In the genomic region with DNA sequence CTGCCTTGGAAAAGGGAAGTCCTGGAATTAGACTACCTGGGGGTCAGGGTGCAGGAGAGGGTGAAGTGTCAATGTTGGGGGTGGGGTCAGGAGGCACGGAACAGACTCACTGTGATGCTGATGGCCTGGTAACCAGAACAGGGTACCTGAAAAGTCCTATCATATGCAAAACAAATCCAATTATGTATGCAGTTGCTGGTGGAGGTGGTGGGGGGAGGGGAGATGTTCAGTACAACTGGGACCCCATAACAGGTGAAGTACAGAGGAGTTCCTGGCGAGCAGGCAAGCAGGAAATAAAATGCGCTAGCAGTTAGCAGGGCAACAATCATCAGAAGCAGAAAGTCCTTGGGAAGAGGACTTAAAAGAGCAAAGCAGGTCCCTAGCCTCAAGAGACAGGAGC, we compare ENCODE assay signal across 23 cellular contexts. TPM values are rescaled to one million over a fixed set of nuclear protein-coding genes. Genes with fewer than 3 reads are reported as not detected.
DNase-seq lines count a peak whose midpoint lies in the region; ATAC-seq, FAIRE-seq and TF ChIP-seq lines count a peak whose summit lies in the region.
"Had no signal": no experiment of that assay in that cellular context is flagged by ENCODE, and none has a peak within 500 bp of the region (broad histone marks: within the 10 kb centered on the region; RNA-seq: fewer than 3 reads in every experiment).

No MANE protein-coding gene starts in this region.

- H3K27me3 Mint-ChIP-seq in endothelial cell (ENCODE audit: unreplicated experiment), result peaks cover 2% of the 10 kb centered on the region
- H3K27me3 Mint-ChIP-seq: B cell had no signal

- POLR2A ChIA-PET in RWPE1 (lab: Yijun Ruan, JAX; ENCODE audit: low non-redundant PET), result no interaction called here

- FAIRE-seq in D721Med (lab: Jason Lieb, UNC), result no peak
- FAIRE-seq: GM12878, HTR-8/SVneo had no signal

- TF ChIP-seq CTCF in endothelial cell (IDR thresholded peaks at IDR 0.05; ENCODE audit: unreplicated experiment), result no peak
- TF ChIP-seq CTCF in left ventricle myocardium inferior (IDR thresholded peaks at IDR 0.05; ENCODE audit: borderline replicate concordance), result no peak
- no peak for TF ChIP-seq CTCF in D721Med (IDR thresholded peaks at IDR 0.05; ENCODE audit: insufficient read depth, missing control alignments)
- no peak for TF ChIP-seq CTCF in RWPE1 (conservative IDR thresholded peaks at IDR 0.05; ENCODE audit: low read depth)

- CTCF ChIA-PET in RWPE1 (lab: Yijun Ruan, JAX), result interaction anchor here (0.6 kb wide), 1 partner anchor 89 kb away, joined by 3 read pairs; no protein-coding TSS in a partner anchor

- H3K27me3 ChIP-seq in left ventricle myocardium inferior (ENCODE audit: low read depth), result no peaks in the 10 kb centered on the region

- no peaks in the 10 kb centered on the region for H3K9me3 ChIP-seq in left ventricle myocardium inferior (replicated peaks)

- H3K36me3 ChIP-seq in left ventricle myocardium inferior, result no peaks in the 10 kb centered on the region

- H3K4me1 ChIP-seq in left ventricle myocardium inferior, result peaks cover 4% of the 10 kb centered on the region

- ATAC-seq in left colon, result no peak
- ATAC-seq: GM12878 had no signal

- H3K27ac Mint-ChIP-seq in endothelial cell (ENCODE audit: unreplicated experiment), result peak overlapping the region; percentile 28
- H3K27ac Mint-ChIP-seq: HFFc6 had no signal

- no peaks in the 10 kb centered on the region for H3K36me3 Mint-ChIP-seq in endothelial cell (ENCODE audit: low read depth, unreplicated experiment)
- H3K36me3 Mint-ChIP-seq: CD4-positive, CD25-positive, alpha-beta regulatory T cell had no signal

- no peak overlapping the region for H3K4me3 Mint-ChIP-seq in endothelial cell (ENCODE audit: unreplicated experiment)
- H3K4me3 Mint-ChIP-seq: B cell; CD4-positive, CD25-positive, alpha-beta regulatory T cell; HFFc6 had no signal

- no peak overlapping the region for H3K27ac ChIP-seq in left ventricle myocardium inferior (replicated peaks)
- no peak overlapping the region for H3K27ac ChIP-seq in RWPE1
- H3K27ac ChIP-seq: 22Rv1, HL-60 had no signal

- peak; percentile 30 for DNase-seq in NCI-H82 (lab: John Stamatoyannopoulos, UW)
- DNase-seq in NCI-H82 treated with DMSO at 0.1 percent for 48 hours (lab: John Stamatoyannopoulos, UW; ENCODE audit: unreplicated experiment), result no peak
- DNase-seq in endothelial cell (ENCODE audit: low spot score), result no peak
- peak; percentile 41 for DNase-seq in iPS-NIHi11 (ENCODE audit: low spot score)
- DNase-seq in left ventricle myocardium inferior, result no peak
- DNase-seq in D721Med (ENCODE audit: insufficient read length, low spot score), result no peak
- no peak for DNase-seq in left colon
- no peak for DNase-seq in RWPE1 (ENCODE audit: low spot score)
- DNase-seq: CD4-positive, CD25-positive, alpha-beta regulatory T cell; DMS53; GOT3; HFFc6; KBM-7; NCI-H1436; NCI-H2029; NCI-H2171; NCI-H446 treated with DMSO at 0.1 percent for 48 hours; NCI-H748 treated with DMSO at 0.1 percent for 48 hours had no signal

- H3K4me3 ChIP-seq in left ventricle myocardium inferior, result no peak overlapping the region
- H3K4me3 ChIP-seq: GM12878 had no signal

- H3K4me1 Mint-ChIP-seq in endothelial cell (ENCODE audit: unreplicated experiment), result peaks cover 10% of the 10 kb centered on the region

- intact Hi-C loops in left ventricle myocardium inferior (cut with micrococcal nuclease) (loop anchor here (5.0 kb wide), 1 partner anchor 152 kb away; no protein-coding TSS in a partner anchor), left colon (cut with DNase I, micrococcal nuclease) (loop anchor here (5.0 to 10.0 kb wide), 2 partner anchors 149 to 152 kb away; no protein-coding TSS in a partner anchor)

- H3K9me3 Mint-ChIP-seq in endothelial cell (ENCODE audit: unreplicated experiment), result no peaks in the 10 kb centered on the region
- H3K9me3 Mint-ChIP-seq: CD4-positive, CD25-positive, alpha-beta regulatory T cell; HFFc6 had no signal

RNA-seq across cellular contexts. Expression of a gene that starts 4.2 kb away (rescaled TPM):
- total RNA-seq in endothelial cell (ENCODE audit: unreplicated experiment), result 55.1 TPM
- 14.9 TPM for total RNA-seq in left ventricle myocardium inferior
- total RNA-seq in left colon, result 10 to 100 TPM; 33.7 to 41.4 TPM

RNA-seq across cellular contexts. Expression of a gene that starts 10.7 kb away (rescaled TPM):
- total RNA-seq in endothelial cell (ENCODE audit: unreplicated experiment), result 77.1 TPM
- total RNA-seq in left ventricle myocardium inferior, result 86.6 TPM
- 10 to 100 TPM; 67.0 to 74.7 TPM for total RNA-seq in left colon

Comparison
In these comparisons a context has a peak if more than half of its experiments do, and no peak if none do; other contexts are left out.
1. DNase-seq: peak in NCI-H82 (single experiment) and iPS-NIHi11 (single experiment); none in NCI-H82 treated with DMSO at 0.1 percent for 48 hours (single experiment), endothelial cell (single experiment), left ventricle myocardium inferior (single experiment), D721Med (single experiment), left colon (0 of 2) and RWPE1 (single experiment).